Comparison of ENCODE assay signal across 1 cellular context in genomic region chr20:62794007-62794724, GRCh38.
TF ChIP-seq lines count a peak whose summit lies in the region.

No MANE protein-coding gene starts in this region.

TF ChIP-seq in HepG2, 621 proteins besides CTCF, POLR2A, EP300 and RAD21 (continued from another document and continues in another):
- peak; percentile 18 for TF ChIP-seq ZNF574 (CRISPR knock-in tag; IDR thresholded peaks at IDR 0.05)
- TF ChIP-seq ZBTB42 (CRISPR knock-in tag; IDR thresholded peaks at IDR 0.05) = peak; percentile 98; the same call in 1 of the 2 replicates
- 0 out of 2 replicates have a peak, but pooled peaks have one; percentile 23 for TF ChIP-seq HMGXB3 (CRISPR knock-in tag; IDR thresholded peaks at IDR 0.05; ENCODE audit: borderline replicate concordance)
- peak; percentile 100 for TF ChIP-seq SP1 (IDR thresholded peaks at IDR 0.05)
- TF ChIP-seq SP1 (CRISPR knock-in tag; IDR thresholded peaks at IDR 0.05) = peak; percentile 100
- TF ChIP-seq ZBTB20 (CRISPR knock-in tag; IDR thresholded peaks at IDR 0.05; ENCODE audit: borderline replicate concordance, low read depth) = 0 out of 2 replicates have a peak, but pooled peaks have one; percentile 3
- peak; percentile 93 for TF ChIP-seq ZFP36L1 (CRISPR knock-in tag; IDR thresholded peaks at IDR 0.05)
- TF ChIP-seq DMTF1 (CRISPR knock-in tag; IDR thresholded peaks at IDR 0.05) = 0 out of 2 replicates have a peak, but pooled peaks have one; percentile 44
- peak; percentile 59 for TF ChIP-seq ZSCAN20 (CRISPR knock-in tag; IDR thresholded peaks at IDR 0.05; ENCODE audit: borderline replicate concordance)
- TF ChIP-seq HOXA5 (CRISPR knock-in tag; IDR thresholded peaks at IDR 0.05) = peak; percentile 83
- TF ChIP-seq ZNF549 (CRISPR knock-in tag; IDR thresholded peaks at IDR 0.05) = no peak
- TF ChIP-seq PHB2 (IDR thresholded peaks at IDR 0.05; ENCODE audit: partially characterized antibody) = no peak
- TF ChIP-seq ONECUT2 (CRISPR knock-in tag; IDR thresholded peaks at IDR 0.05) = no peak
- TF ChIP-seq GFI1 (CRISPR knock-in tag; IDR thresholded peaks at IDR 0.05; ENCODE audit: borderline replicate concordance) = no peak; the same call in 1 of the 2 replicates
- no peak for TF ChIP-seq NFE2 (CRISPR knock-in tag; IDR thresholded peaks at IDR 0.05)
- TF ChIP-seq ZNF609 (CRISPR knock-in tag; IDR thresholded peaks at IDR 0.05; ENCODE audit: borderline replicate concordance) = no peak; the same call in 1 of the 2 replicates
- no peak for TF ChIP-seq U2AF1 (optimal IDR thresholded peaks at IDR 0.05; ENCODE audit: low read depth, low read length)
- peak; percentile 50 for TF ChIP-seq DBP (CRISPR knock-in tag; IDR thresholded peaks at IDR 0.05; ENCODE audit: not compliant biosample characterization)
- no peak for TF ChIP-seq RBM22 (optimal IDR thresholded peaks at IDR 0.05; ENCODE audit: low read length)
- peak; percentile 18; the same call in 1 of the 2 replicates for TF ChIP-seq FOSL2 (CRISPR knock-in tag; IDR thresholded peaks at IDR 0.05)
- 0 out of 2 replicates have a peak, but pooled peaks have one; percentile 66 for TF ChIP-seq ZBTB33 (CRISPR knock-in tag; IDR thresholded peaks at IDR 0.05)
- TF ChIP-seq NFYC (CRISPR knock-in tag; IDR thresholded peaks at IDR 0.05) = peak; percentile 42; the same call in 1 of the 2 replicates
- TF ChIP-seq IRF1 (CRISPR knock-in tag; IDR thresholded peaks at IDR 0.05; ENCODE audit: low read depth) = 0 out of 2 replicates have a peak, but pooled peaks have one; percentile 61
- TF ChIP-seq PLSCR1 (CRISPR knock-in tag; IDR thresholded peaks at IDR 0.05; ENCODE audit: borderline replicate concordance) = no peak
- peak; percentile 62; the same call in 1 of the 2 replicates for TF ChIP-seq E2F1 (CRISPR knock-in tag; IDR thresholded peaks at IDR 0.05)
- peak; percentile 43; the same call in 1 of the 2 replicates for TF ChIP-seq GMEB1 (CRISPR knock-in tag; IDR thresholded peaks at IDR 0.05; ENCODE audit: borderline replicate concordance)
- peak; percentile 30; the same call in 1 of the 2 replicates for TF ChIP-seq MAZ (IDR thresholded peaks at IDR 0.05; ENCODE audit: borderline replicate concordance, low read depth, low read length)
- peak; percentile 79 for TF ChIP-seq MAZ (CRISPR knock-in tag; IDR thresholded peaks at IDR 0.05; ENCODE audit: low read depth)
- no peak for TF ChIP-seq NPAS2 (CRISPR knock-in tag; IDR thresholded peaks at IDR 0.05; ENCODE audit: borderline replicate concordance)
- no peak for TF ChIP-seq HOXA7 (CRISPR knock-in tag; IDR thresholded peaks at IDR 0.05)
